In the genomic region with DNA sequence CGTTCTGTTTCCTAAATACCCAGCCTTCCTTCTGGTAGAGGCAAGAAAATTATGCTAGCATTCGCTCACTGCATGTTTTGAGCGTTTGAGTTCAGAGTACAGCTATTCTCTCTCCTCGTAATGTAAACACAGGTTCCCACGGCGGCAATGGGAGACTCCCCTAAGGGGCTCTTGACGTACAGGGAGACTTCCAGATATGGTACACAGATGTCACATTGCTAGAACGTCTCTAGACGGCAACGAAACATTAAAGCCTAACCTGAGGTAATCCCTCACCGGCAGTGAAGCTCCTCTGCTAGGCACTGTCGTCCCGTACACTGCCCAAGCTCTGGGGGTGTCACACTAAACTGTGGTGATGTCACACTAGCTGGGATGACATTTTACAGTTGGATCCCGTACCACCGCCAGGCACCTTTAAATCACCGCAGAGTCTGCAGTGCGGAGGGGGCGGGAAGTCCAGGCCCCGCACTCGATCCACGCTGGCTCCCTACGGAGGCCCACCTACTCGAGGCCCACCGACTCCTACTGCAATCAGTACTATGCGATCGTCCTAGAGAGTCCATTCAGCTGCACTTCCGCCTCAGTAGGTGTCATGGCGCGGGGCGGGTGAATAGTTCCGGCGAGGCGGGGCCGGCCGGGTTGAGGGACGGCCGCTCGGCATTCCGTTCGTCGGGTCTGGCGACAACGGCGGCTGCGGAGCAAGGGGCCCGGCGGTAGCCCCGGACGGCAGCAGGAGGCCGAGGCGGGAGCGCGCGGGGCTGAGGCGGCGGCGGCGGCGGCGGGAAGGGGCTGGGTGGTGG, we compare ENCODE assay signal across 8 cellular contexts. TPM values are rescaled to one million over a fixed set of nuclear protein-coding genes. Genes with fewer than 3 reads are reported as not detected.
A peak's percentile ranks its signal among the peaks of the same experiment; 100 is the strongest.
DNase-seq lines count a peak whose midpoint lies in the region; ATAC-seq, FAIRE-seq and TF ChIP-seq lines count a peak whose summit lies in the region.

A gene (plus strand): TSS at position 375 of the 800 bp plus-strand sequence.

- H3K27me3 ChIP-seq in WERI-Rb-1 (ENCODE audit: insufficient read depth, low read depth, severe bottlenecking) (no peaks in the 10 kb centered on the region), breast epithelium (no peaks in the 10 kb centered on the region), iPS-20b (ENCODE audit: insufficient read depth, low read length) (peaks cover 13% of the 10 kb centered on the region), small intestine (ENCODE audit: control insufficient read depth in 2 of 2, insufficient read depth in 2 of 2, low read length in 2 of 2) (no peaks in the 10 kb centered on the region)

- WGBS in small intestine, 3 donors, result 0 to 1% (median 0%) methylated on average over 33 to 60 of the region's 60 CpGs

- peak; percentile 49 for TF ChIP-seq POLR2A in breast epithelium (IDR thresholded peaks at IDR 0.05)

- ATAC-seq in GM18870 (IDR thresholded peaks at IDR 0.05; ENCODE audit: unreplicated experiment), result peak; percentile 56
- ATAC-seq in HG03108 (IDR thresholded peaks at IDR 0.05; ENCODE audit: unreplicated experiment), result peak; percentile 59

- no peak for TF ChIP-seq CTCF in WERI-Rb-1 (IDR thresholded peaks at IDR 0.05; ENCODE audit: low read depth, low read length)
- TF ChIP-seq CTCF in breast epithelium (IDR thresholded peaks at IDR 0.05), result peak in 2 of 3 donors; percentile 22 to 40

- DNase-seq in ACHN, result peak; percentile 84
- peak; percentile 92 for DNase-seq in NCI-H2196 (lab: John Stamatoyannopoulos, UW; ENCODE audit: unreplicated experiment)
- peak; percentile 94 for DNase-seq in WERI-Rb-1
- DNase-seq in breast epithelium (ENCODE audit: low spot score in 2 of 2), result peak; percentile 87 to 92
- peak; percentile 93 for DNase-seq in small intestine

- no peaks in the 10 kb centered on the region for H3K9me3 ChIP-seq in WERI-Rb-1 (ENCODE audit: severe bottlenecking)
- H3K9me3 ChIP-seq in breast epithelium, result no peaks in the 10 kb centered on the region
- H3K9me3 ChIP-seq in iPS-20b (ENCODE audit: insufficient read depth, low read depth, low read length), result no peaks in the 10 kb centered on the region
- no peaks in the 10 kb centered on the region for H3K9me3 ChIP-seq in small intestine (ENCODE audit: control insufficient read depth, low read depth)

- in situ Hi-C loops in ACHN (cut with HindIII; ENCODE audit: low pct_ligation_motif_present, low pct_unique_long_range_greater_than_20kb, low sequenced_read_pairs), result no loop called here

- peak within 1 kb of the TSS; percentile 77 for H3K9ac ChIP-seq in iPS-20b (ENCODE audit: low read depth, low read length)

- no peaks in the 10 kb centered on the region; the same call in 1 of the 2 replicates for H3K36me3 ChIP-seq in WERI-Rb-1
- no peaks in the 10 kb centered on the region for H3K36me3 ChIP-seq in breast epithelium
- H3K36me3 ChIP-seq in iPS-20b (ENCODE audit: insufficient read depth, low read depth, low read length), result no peaks in the 10 kb centered on the region
- H3K36me3 ChIP-seq in small intestine (ENCODE audit: control insufficient read depth in 2 of 2, insufficient read depth in 2 of 2, low read length in 2 of 2), result no peaks in the 10 kb centered on the region

- intact Hi-C loops in breast epithelium (cut with DNase I; ENCODE audit: low total_unique reads), result loop anchor here (1.0 kb wide), 1 partner anchor 24 kb away; a partner anchor contains a TSS

- no peak for FAIRE-seq in small intestine (lab: Jason Lieb, UNC)

- peak within 1 kb of the TSS; percentile 83 for H3K27ac ChIP-seq in WERI-Rb-1
- H3K27ac ChIP-seq in breast epithelium, result peak within 1 kb of the TSS; percentile 88 to 97
- no peak within 1 kb of the TSS for H3K27ac ChIP-seq in iPS-20b (ENCODE audit: low read length)
- H3K27ac ChIP-seq in small intestine (ENCODE audit: low read depth in 1 of 2, low read length in 1 of 2), result peak within 1 kb of the TSS; percentile 73 to 99

- H3K4me3 ChIP-seq in WERI-Rb-1 (ENCODE audit: low read depth, low read length) (peak within 1 kb of the TSS; percentile 99), breast epithelium (peak within 1 kb of the TSS; percentile 71 to 87 (median 84)), iPS-20b (ENCODE audit: low read length) (peak within 1 kb of the TSS; percentile 92), small intestine (ENCODE audit: low read depth in 1 of 2, low read length in 2 of 2) (peak within 1 kb of the TSS; percentile 87)

- H3K4me1 ChIP-seq in breast epithelium (no peaks in the 10 kb centered on the region), iPS-20b (ENCODE audit: insufficient read depth, low read length) (peaks cover 9% of the 10 kb centered on the region; the same call in 1 of the 2 replicates), small intestine (ENCODE audit: control insufficient read depth in 2 of 2, insufficient read depth in 1 of 2, low read depth in 1 of 2, low read length in 1 of 2) (peaks cover 2 to 8% of the 10 kb centered on the region in 2 donors)

RNA-seq across cellular contexts. Expression of the gene that starts here (rescaled TPM):
- total RNA-seq in breast epithelium, result 10 to 100 TPM; 46.9 to 66.2 (median 57.8) TPM
- polyA plus RNA-seq in small intestine, result 10 to 100 TPM in 2 of 3 donors, 1 to 10 TPM in 1; 9.5 to 11.2 (median 10.3) TPM
